In the genomic region with DNA sequence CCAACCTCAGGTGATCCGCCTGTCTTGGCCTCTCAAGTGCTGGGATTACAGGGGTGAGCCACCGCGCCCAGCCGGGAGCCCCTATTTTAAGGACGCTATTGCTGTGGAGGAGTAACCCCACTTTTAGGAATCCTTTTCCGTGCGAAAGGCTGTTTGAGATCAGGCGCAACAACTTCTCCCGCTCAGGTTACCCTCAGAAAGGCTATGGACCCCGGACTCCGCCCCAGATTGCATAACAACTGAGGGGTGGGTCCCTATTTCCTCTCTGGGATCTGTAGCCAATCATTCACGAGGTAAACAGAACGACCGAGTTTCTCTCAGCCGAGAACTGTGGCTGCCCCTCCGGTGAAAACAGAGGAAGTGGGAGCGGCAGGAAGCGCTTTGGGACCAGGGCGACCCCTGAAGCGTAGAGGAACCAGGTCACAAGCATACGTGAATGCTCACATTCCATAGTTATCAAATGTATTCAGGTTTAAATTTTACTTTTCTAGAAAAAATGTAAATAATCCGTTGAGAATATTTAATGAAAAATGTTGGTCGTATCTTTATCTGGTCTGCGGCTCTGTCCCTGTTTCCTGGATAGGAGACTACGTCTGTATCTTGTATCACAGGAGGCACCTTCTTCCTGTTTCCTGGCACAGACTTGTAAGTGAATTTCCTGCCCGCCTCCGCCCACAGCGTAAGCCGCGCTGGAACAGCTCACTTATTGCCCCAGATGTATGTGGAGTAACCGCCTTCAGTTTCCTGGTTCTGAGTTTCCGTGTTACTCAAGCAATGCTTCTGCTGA, we compare ENCODE assay signal across 8 cellular contexts. TPM values are rescaled to one million over a fixed set of nuclear protein-coding genes. Genes with fewer than 3 reads are reported as not detected.
DNase-seq lines count a peak whose midpoint lies in the region; ATAC-seq and TF ChIP-seq lines count a peak whose summit lies in the region.

No MANE protein-coding gene starts in this region.

- peak overlapping the region; percentile 69 to 78 for H3K27ac ChIP-seq in thoracic aorta

- H3K4me3 ChIP-seq in Jurkat, Clone E6-1 (ENCODE audit: low read length), result peak overlapping the region; percentile 52
- peak overlapping the region; percentile 89 for H3K4me3 ChIP-seq in adipocyte (ENCODE audit: low read length)
- peak overlapping the region; percentile 78 for H3K4me3 ChIP-seq in thoracic aorta

- TF ChIP-seq CTCF in osteocyte (IDR thresholded peaks at IDR 0.05) (no peak), thoracic aorta (IDR thresholded peaks at IDR 0.05) (no peak)

- H3K4me1 Mint-ChIP-seq in osteocyte (ENCODE audit: unreplicated experiment), result peaks cover 8% of the 10 kb centered on the region

- H3K9me3 ChIP-seq in adipocyte (ENCODE audit: control insufficient read depth, low read length), result no peaks in the 10 kb centered on the region
- no peaks in the 10 kb centered on the region for H3K9me3 ChIP-seq in thoracic aorta

- peak overlapping the region; percentile 91 for H3K9ac ChIP-seq in adipocyte (ENCODE audit: low read length)

- H3K36me3 Mint-ChIP-seq in osteocyte (ENCODE audit: unreplicated experiment), result no peaks in the 10 kb centered on the region

- H3K27me3 ChIP-seq in adipocyte (replicated peaks; ENCODE audit: control insufficient read depth, insufficient read depth, low read length) (no peaks in the 10 kb centered on the region), thoracic aorta (replicated peaks; ENCODE audit: insufficient read depth) (no peaks in the 10 kb centered on the region)

- peak overlapping the region; percentile 98 for H3K27ac Mint-ChIP-seq in osteocyte (ENCODE audit: unreplicated experiment)

- DNase-seq in DMS53 (lab: John Stamatoyannopoulos, UW), result peak; percentile 94
- peak; percentile 100 for DNase-seq in Jurkat, Clone E6-1 (ENCODE audit: low read depth, low spot score)
- peak; percentile 58 to 78 for DNase-seq in SW 1271 (lab: John Stamatoyannopoulos, UW)
- DNase-seq in adipocyte (ENCODE audit: low read depth), result peak; percentile 95
- DNase-seq in Right ventricle myocardium superior, result peak; percentile 93
- peak; percentile 90 for DNase-seq in osteocyte (ENCODE audit: extremely low spot score, unreplicated experiment)
- DNase-seq in thoracic aorta (ENCODE audit: low spot score), result peak; percentile 70

- intact Hi-C loops in Right ventricle myocardium superior (cut with DNase I), result no loop called here

- ATAC-seq in GM21529 (IDR thresholded peaks at IDR 0.05; ENCODE audit: unreplicated experiment) (peak; percentile 80), Right ventricle myocardium superior (ENCODE audit: poor library complexity) (peak; percentile 98), thoracic aorta (ENCODE audit: insufficient number of reproducible peaks, low FRiP score, low read depth) (peak; percentile 98)

- no peaks in the 10 kb centered on the region for H3K9me3 Mint-ChIP-seq in osteocyte (ENCODE audit: unreplicated experiment)

- no peaks in the 10 kb centered on the region for H3K36me3 ChIP-seq in adipocyte (ENCODE audit: control insufficient read depth, insufficient read depth, low read length, severe bottlenecking)
- H3K36me3 ChIP-seq in thoracic aorta, result no peaks in the 10 kb centered on the region

- peaks cover 3% of the 10 kb centered on the region for H3K4me1 ChIP-seq in adipocyte (ENCODE audit: control insufficient read depth, insufficient read depth, low read length)
- no peaks in the 10 kb centered on the region for H3K4me1 ChIP-seq in thoracic aorta (ENCODE audit: control insufficient read depth in 1 of 2, low read depth in 2 of 2)

- peaks cover 8% of the 10 kb centered on the region for H3K27me3 Mint-ChIP-seq in osteocyte (ENCODE audit: unreplicated experiment)

- peak overlapping the region; percentile 85 for H3K4me3 Mint-ChIP-seq in osteocyte (ENCODE audit: unreplicated experiment)

RNA-seq across cellular contexts. Expression of a gene that starts 26.9 kb away (rescaled TPM):
- polyA plus RNA-seq in Jurkat, Clone E6-1 (2012; ENCODE audit: insufficient read depth, insufficient read length), result 67.6 TPM
- total RNA-seq in Right ventricle myocardium superior (145 TPM), osteocyte (170 and 174 TPM in 2 replicates), thoracic aorta (100 to 1,000 TPM; 507 to 602 TPM)

RNA-seq across cellular contexts. Expression of a gene that starts 40.1 kb away (rescaled TPM):
- polyA plus RNA-seq in Jurkat, Clone E6-1 (2012; ENCODE audit: insufficient read depth, insufficient read length), result 93.8 TPM
- total RNA-seq in Right ventricle myocardium superior (17.6 TPM), osteocyte (81.0 and 84.4 TPM in 2 replicates), thoracic aorta (10 to 100 TPM; 32.9 to 39.0 TPM)

RNA-seq across cellular contexts. Expression of a gene that starts 40.9 kb away (rescaled TPM):
- 32.5 TPM for polyA plus RNA-seq in Jurkat, Clone E6-1 (2012; ENCODE audit: insufficient read depth, insufficient read length)
- 1.4 TPM for total RNA-seq in Right ventricle myocardium superior
- 12.1 and 17.1 TPM in 2 replicates for total RNA-seq in osteocyte
- total RNA-seq in thoracic aorta, result 10 to 100 TPM in 1 of 2 donors, 1 to 10 TPM in 1; 4.2 to 10.4 TPM

RNA-seq across cellular contexts. Expression of a gene that starts 55.1 kb away (rescaled TPM):
- polyA plus RNA-seq in Jurkat, Clone E6-1 (2012; ENCODE audit: insufficient read depth, insufficient read length), result 71.5 TPM
- total RNA-seq in Right ventricle myocardium superior (32.5 TPM), osteocyte (63.8 and 70.5 TPM in 2 replicates), thoracic aorta (10 to 100 TPM; 24.2 to 52.1 TPM)

Comparison
In these comparisons a context has a peak if more than half of its experiments do, and no peak if none do; other contexts are left out.
1. Peak in every context shown above with its lines: DNase-seq, ATAC-seq, H3K4me3 ChIP-seq and H3K27ac ChIP-seq.